8 cellular contexts compared by ENCODE assay signal in genomic region chr13:106536244-106537034, GRCh38. TPM values are rescaled to one million over a fixed set of nuclear protein-coding genes. Genes with fewer than 3 reads are reported as not detected.
DNase-seq lines count a peak whose midpoint lies in the region; ATAC-seq and TF ChIP-seq lines count a peak whose summit lies in the region.

No MANE protein-coding gene starts in this region.

- no peak overlapping the region for H3K27ac ChIP-seq in CD4-positive, alpha-beta T cell (ENCODE audit: low read depth, low read length)

- peak; percentile 46 for ATAC-seq in CD4-positive, alpha-beta T cell (ENCODE audit: poor library complexity)
- ATAC-seq in GM19397 (IDR thresholded peaks at IDR 0.05; ENCODE audit: unreplicated experiment) (peak; percentile 30), HG03565 (IDR thresholded peaks at IDR 0.05; ENCODE audit: unreplicated experiment) (peak; percentile 25)

- peak; percentile 74 to 94 (median 86) for DNase-seq in CD4-positive, alpha-beta T cell
- DNase-seq in NT2/D1 (ENCODE audit: low read depth, low spot score) (peak; percentile 82), endothelial cell (ENCODE audit: low spot score) (peak; percentile 97), middle frontal gyrus (ENCODE audit: extremely low spot score, low spot score) (peak; percentile 95)
- DNase-seq in activated CD8-positive, alpha-beta memory T cell treated with anti-CD3 and anti-CD28 coated beads, Interleukin-2, amount 50 U/mL, for 4 hours = peak; percentile 91
- DNase-seq in stimulated activated CD8-positive, alpha-beta memory T cell treated with anti-CD3 and anti-CD28 coated beads, Interleukin-2, amount 100 ng/mL, for 1 hour (ENCODE audit: low read depth in 2 of 2) = peak; percentile 76 to 82

- H3K27ac Mint-ChIP-seq in CD4-positive, alpha-beta T cell = peak overlapping the region; percentile 40
- peak overlapping the region; percentile 68 for H3K27ac Mint-ChIP-seq in endothelial cell (ENCODE audit: unreplicated experiment)

- H3K4me3 Mint-ChIP-seq in CD4-positive, alpha-beta T cell = peak overlapping the region; percentile 97
- peak overlapping the region; percentile 94 for H3K4me3 Mint-ChIP-seq in endothelial cell (ENCODE audit: unreplicated experiment)

- H3K9ac ChIP-seq in NT2/D1 (ENCODE audit: insufficient read length, low read depth) = peak overlapping the region; percentile 83

- peaks cover 32% of the 10 kb centered on the region for H3K27me3 ChIP-seq in CD4-positive, alpha-beta T cell (ENCODE audit: control insufficient read depth, insufficient read depth, low read length)
- no peaks in the 10 kb centered on the region for H3K27me3 ChIP-seq in NT2/D1 (ENCODE audit: insufficient read depth, insufficient read length)

- no peaks in the 10 kb centered on the region for H3K4me1 ChIP-seq in NT2/D1 (ENCODE audit: insufficient read depth, insufficient read length)

- peaks cover 14% of the 10 kb centered on the region for H3K36me3 Mint-ChIP-seq in CD4-positive, alpha-beta T cell (ENCODE audit: low read depth)
- peaks cover 25% of the 10 kb centered on the region for H3K36me3 Mint-ChIP-seq in endothelial cell (ENCODE audit: low read depth, unreplicated experiment)

- H3K27me3 Mint-ChIP-seq in CD4-positive, alpha-beta T cell = peaks cover 36% of the 10 kb centered on the region
- H3K27me3 Mint-ChIP-seq in endothelial cell (ENCODE audit: unreplicated experiment) = peaks cover 19% of the 10 kb centered on the region

- POLR2A ChIA-PET in CD4-positive, alpha-beta T cell (lab: Charles Lee) = interaction anchor here (0.6 to 5.7 kb wide), 4 partner anchors 15 to 1397 kb away, joined by 3 to 35 read pairs (median 4); partner anchors contain the start of gene ARGLU1

- no peaks in the 10 kb centered on the region for H3K9me3 Mint-ChIP-seq in CD4-positive, alpha-beta T cell
- no peaks in the 10 kb centered on the region for H3K9me3 Mint-ChIP-seq in endothelial cell (ENCODE audit: unreplicated experiment)

- peak; percentile 98 for TF ChIP-seq CTCF in CD4-positive, alpha-beta T cell (IDR thresholded peaks at IDR 0.05)
- TF ChIP-seq CTCF in endothelial cell (IDR thresholded peaks at IDR 0.05; ENCODE audit: unreplicated experiment) = peak; percentile 98

- no peaks in the 10 kb centered on the region for H3K9me3 ChIP-seq in CD4-positive, alpha-beta T cell (ENCODE audit: control insufficient read depth, low read length)
- H3K9me3 ChIP-seq in NT2/D1 (ENCODE audit: insufficient read depth, low read length) = no peaks in the 10 kb centered on the region

- peaks cover 15% of the 10 kb centered on the region for H3K36me3 ChIP-seq in NT2/D1 (ENCODE audit: insufficient read depth, insufficient read length, low read length)

- H3K4me1 Mint-ChIP-seq in CD4-positive, alpha-beta T cell (ENCODE audit: low read depth) = peaks cover 29% of the 10 kb centered on the region
- peaks cover 40% of the 10 kb centered on the region for H3K4me1 Mint-ChIP-seq in endothelial cell (ENCODE audit: unreplicated experiment)

- peak overlapping the region; percentile 57 for H3K4me3 ChIP-seq in NT2/D1 (ENCODE audit: insufficient read length, low read depth)

- intact Hi-C loops in CD4-positive, alpha-beta T cell (cut with DNase I, micrococcal nuclease) = loop anchor here (1.0 to 10.0 kb wide), 4 partner anchors 31 to 1764 kb away; no protein-coding TSS in a partner anchor

- CTCF ChIA-PET in CD4-positive, alpha-beta T cell (lab: Charles Lee) = interaction anchor here (0.7 to 2.0 kb wide), 13 partner anchors 9 to 1126 kb away, joined by 3 to 16 read pairs (median 6); partner anchors contain the start of gene ARGLU1

RNA-seq across cellular contexts. Expression of gene EFNB2, which starts 1.0 kb away (rescaled TPM):
- under 1 TPM; 0.20 to 0.36 TPM for total RNA-seq in CD4-positive, alpha-beta T cell
- 353 TPM for total RNA-seq in endothelial cell (ENCODE audit: unreplicated experiment)

RNA-seq across cellular contexts. Expression of gene ARGLU1, which starts 31.5 kb away (rescaled TPM):
- total RNA-seq in CD4-positive, alpha-beta T cell = 100 to 1,000 TPM; 146 to 152 TPM
- total RNA-seq in endothelial cell (ENCODE audit: unreplicated experiment) = 242 TPM

Comparison
In these comparisons a context has a peak if more than half of its experiments do, and no peak if none do; other contexts are left out.
1. RNA of gene EFNB2, which starts 1.0 kb away (total RNA-seq): 353 TPM in endothelial cell (single experiment); 0.20 to 0.36 TPM in CD4-positive, alpha-beta T cell; every median in the first group is over 100 times any median in the second.
2. Peak in every context shown above with its lines, with median percentiles within 50 percentile points of each other: ATAC-seq and DNase-seq.